Comparison of ENCODE assay signal across 25 cellular contexts in genomic region chr18:6546229-6546628, GRCh38.
DNase-seq lines count a peak whose midpoint lies in the region; ATAC-seq and TF ChIP-seq lines count a peak whose summit lies in the region.
"Had no signal": no experiment of that assay in that cellular context is flagged by ENCODE, and none has a peak within 500 bp of the region (broad histone marks: within the 10 kb centered on the region; RNA-seq: fewer than 3 reads in every experiment).

No MANE protein-coding gene starts in this region.

- H3K27me3 Mint-ChIP-seq in effector memory CD8-positive, alpha-beta T cell = no peaks in the 10 kb centered on the region
- H3K27me3 Mint-ChIP-seq: activated T-cell treated with anti-CD3 and anti-CD28 coated beads, Interleukin-2, amount 50 U/mL, for 24 hours had no signal

- H3K27ac ChIP-seq in epithelial cell of prostate = no peak overlapping the region
- H3K27ac ChIP-seq: C4-2B, dorsolateral prefrontal cortex, ovary had no signal

- peak; percentile 20 for DNase-seq in AG10803 (ENCODE audit: low read depth)
- peak; percentile 5 for DNase-seq in MG63
- peak; percentile 39 for DNase-seq in epithelial cell of prostate (ENCODE audit: low read depth, low spot score)
- peak; percentile 6 for DNase-seq in kidney tubule cell (ENCODE audit: low spot score)
- DNase-seq in COR-L47 (lab: John Stamatoyannopoulos, UW) = no peak
- DNase-seq in effector memory CD8-positive, alpha-beta T cell = no peak
- no peak for DNase-seq in activated CD4-positive, alpha-beta T cell treated with anti-CD3 and anti-CD28 coated beads for 4 hours
- DNase-seq: ACHN; activated CD4-positive, CD25-positive, alpha-beta regulatory T cell treated with anti-CD3 and anti-CD28 coated beads, Interleukin-2, amount 50 U/mL, for 72 hours; activated CD8-positive, alpha-beta memory T cell treated with anti-CD3 and anti-CD28 coated beads for 24 hours; activated naive CD4-positive, alpha-beta T cell; activated T-cell treated with anti-CD3 and anti-CD28 coated beads, Interleukin-2, amount 50 U/mL, for 24 hours; dorsolateral prefrontal cortex; GF-D8; HCEC 1CT; KBM-7; midbrain; NCI-H345; NCI-H774; ovary; SHP77 had no signal

- no peaks in the 10 kb centered on the region for H3K36me3 ChIP-seq in MG63
- H3K36me3 ChIP-seq: ovary had no signal

- H3K4me1 Mint-ChIP-seq in effector memory CD8-positive, alpha-beta T cell (ENCODE audit: low read depth in 2 of 2) = no peaks in the 10 kb centered on the region

- H3K27ac Mint-ChIP-seq in effector memory CD8-positive, alpha-beta T cell = no peak overlapping the region
- H3K27ac Mint-ChIP-seq: activated T-cell treated with anti-CD3 and anti-CD28 coated beads, Interleukin-2, amount 50 U/mL, for 24 hours had no signal

- TF ChIP-seq CTCF in AG10803 (conservative IDR thresholded peaks at IDR 0.05; ENCODE audit: low read length) = no peak

- H3K36me3 Mint-ChIP-seq in effector memory CD8-positive, alpha-beta T cell (ENCODE audit: insufficient read depth) = no peaks in the 10 kb centered on the region

- H3K9me3 Mint-ChIP-seq in effector memory CD8-positive, alpha-beta T cell = peaks cover 0 to 6% of the 10 kb centered on the region in 2 donors
- H3K9me3 Mint-ChIP-seq: activated T-cell treated with anti-CD3 and anti-CD28 coated beads, Interleukin-2, amount 50 U/mL, for 24 hours had no signal

- no peak overlapping the region for H3K4me3 ChIP-seq in AG10803 (ENCODE audit: low read length)
- no peak overlapping the region for H3K4me3 ChIP-seq in MG63
- H3K4me3 ChIP-seq: dorsolateral prefrontal cortex, ovary had no signal

- no peak for ATAC-seq in GM19397 (IDR thresholded peaks at IDR 0.05; ENCODE audit: unreplicated experiment)
- ATAC-seq in effector memory CD8-positive, alpha-beta T cell (replicated peaks) = no peak
- ATAC-seq: left lobe of liver had no signal

- H3K4me3 Mint-ChIP-seq in effector memory CD8-positive, alpha-beta T cell = no peak overlapping the region
- H3K4me3 Mint-ChIP-seq: activated T-cell treated with anti-CD3 and anti-CD28 coated beads, Interleukin-2, amount 50 U/mL, for 24 hours; nephron had no signal

- H3K27me3 ChIP-seq in MG63 = no peaks in the 10 kb centered on the region
- H3K27me3 ChIP-seq: ovary had no signal

- H3K9me3 ChIP-seq in MG63 = no peaks in the 10 kb centered on the region; the same call in 1 of the 2 replicates
- H3K9me3 ChIP-seq: ovary had no signal

Comparison
In these comparisons a context has a peak if more than half of its experiments do, and no peak if none do; other contexts are left out.
1. DNase-seq: peak in AG10803 (single experiment), MG63 (single experiment), epithelial cell of prostate (single experiment) and kidney tubule cell (single experiment); none in COR-L47 (single experiment), effector memory CD8-positive, alpha-beta T cell (0 of 3) and activated CD4-positive, alpha-beta T cell treated with anti-CD3 and anti-CD28 coated beads for 4 hours (0 of 2).